8 cellular contexts compared by ENCODE assay signal in the genomic region with DNA sequence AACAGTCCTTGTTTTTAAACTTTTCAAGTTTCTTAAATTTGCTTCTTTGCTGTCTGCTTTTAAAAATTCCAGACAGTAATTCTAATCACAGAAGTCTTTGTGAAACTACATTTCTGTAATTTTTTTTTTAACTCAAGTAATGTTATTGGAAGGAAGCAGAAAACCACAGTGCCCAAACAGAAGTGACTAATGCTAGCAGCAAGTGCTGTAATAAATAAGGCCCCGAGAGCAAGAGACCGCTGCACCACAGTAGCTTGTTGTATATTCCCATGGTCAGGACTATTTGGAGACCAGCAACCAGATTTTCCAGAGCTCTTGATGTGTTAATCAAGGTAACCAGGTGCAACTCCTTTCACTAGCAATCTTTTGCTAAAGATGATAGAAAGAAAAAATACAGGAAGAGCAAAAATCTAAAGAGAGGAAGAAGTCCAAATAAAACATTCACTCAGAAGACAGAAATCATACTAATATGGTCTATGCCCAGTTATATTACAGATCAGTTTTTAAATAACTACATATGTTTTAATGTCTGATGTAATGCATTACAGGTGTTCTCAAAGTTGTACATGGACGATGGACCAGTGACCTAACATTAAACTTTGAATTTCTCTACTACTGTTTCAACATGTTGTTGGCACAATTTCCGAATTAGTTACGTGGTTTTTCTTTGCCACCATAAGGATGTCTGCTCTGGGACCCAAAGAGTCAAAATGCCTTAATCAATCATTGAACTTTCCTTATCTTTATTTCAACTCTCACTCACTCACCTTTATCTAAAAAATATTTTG. TPM values are rescaled to one million over a fixed set of nuclear protein-coding genes. Genes with fewer than 3 reads are reported as not detected.
DNase-seq lines count a peak whose midpoint lies in the region; ATAC-seq and TF ChIP-seq lines count a peak whose summit lies in the region.

No MANE protein-coding gene starts in this region.

- H3K4ac ChIP-seq in IMR-90 (ENCODE audit: low read depth, low read length) = peak overlapping the region; percentile 29; the same call in 1 of the 2 replicates

- H3K9me1 ChIP-seq in IMR-90 (ENCODE audit: insufficient read depth, low read length) = peaks cover 43% of the 10 kb centered on the region

- peaks cover 6% of the 10 kb centered on the region for H3K36me3 ChIP-seq in IMR-90 (ENCODE audit: control insufficient read depth, insufficient read depth, low read length)
- no peaks in the 10 kb centered on the region for H3K36me3 ChIP-seq in thoracic aorta

- H3K27ac ChIP-seq in IMR-90 (ENCODE audit: insufficient read depth, low read length) = no peak overlapping the region
- peak overlapping the region; percentile 63 to 67 for H3K27ac ChIP-seq in thoracic aorta

- in situ Hi-C loops in IMR-90 (cut with MboI; ENCODE audit: low sequenced_read_pairs) = no loop called here

- dilution Hi-C loops in IMR-90 (cut with HindIII; ENCODE audit: low sequenced_read_pairs, unreplicated experiment) = no loop called here

- peaks cover 84% of the 10 kb centered on the region for H4K20me1 ChIP-seq in IMR-90 (ENCODE audit: insufficient read depth, low read length)

- peak overlapping the region; percentile 35; the same call in 1 of the 2 replicates for H2BK20ac ChIP-seq in IMR-90 (ENCODE audit: low read depth, low read length)

- no peak overlapping the region for H3K9ac ChIP-seq in IMR-90 (ENCODE audit: low read depth, low read length)

- H2AK9ac ChIP-seq in IMR-90 (replicated peaks; ENCODE audit: low read depth, low read length, poor library complexity) = no peak overlapping the region

- H2BK15ac ChIP-seq in IMR-90 (ENCODE audit: low read depth, low read length) = no peak overlapping the region

- POLR2A ChIA-PET in IMR-90 (lab: Charles Lee; ENCODE audit: unreplicated experiment) = no interaction called here

- TF ChIP-seq RAD21 in IMR-90 (IDR thresholded peaks at IDR 0.05; ENCODE audit: low read length) = no peak

- no peak overlapping the region for H3K18ac ChIP-seq in IMR-90 (ENCODE audit: low read depth, low read length)

- H2BK120ac ChIP-seq in IMR-90 (ENCODE audit: low read depth, low read length) = no peak overlapping the region

- H3K4me2 ChIP-seq in IMR-90 (ENCODE audit: low read depth, low read length) = peak overlapping the region; percentile 74

- no peak overlapping the region for H3K56ac ChIP-seq in IMR-90 (ENCODE audit: extremely low read depth, insufficient read depth, low read length)

- H4K5ac ChIP-seq in IMR-90 (ENCODE audit: low read depth, low read length) = no peak overlapping the region

- H3K14ac ChIP-seq in IMR-90 (replicated peaks; ENCODE audit: low read depth, low read length) = no peak overlapping the region

- H3K4me1 ChIP-seq in IMR-90 (ENCODE audit: control insufficient read depth, insufficient read depth, low read length) (peaks cover 34% of the 10 kb centered on the region), thoracic aorta (ENCODE audit: control insufficient read depth in 1 of 2, low read depth in 2 of 2) (peaks cover 50 to 95% of the 10 kb centered on the region in 2 donors)

- no peak overlapping the region for H4K8ac ChIP-seq in IMR-90 (ENCODE audit: low read depth in 2 of 2, low read length in 2 of 2)

- peaks cover 44 to 83% of the 10 kb centered on the region in 2 experiments for H3K79me1 ChIP-seq in IMR-90 (ENCODE audit: low read depth in 1 of 2, low read length in 2 of 2)

- intact Hi-C loops in IMR-90 (cut with micrococcal nuclease) = no loop called here

- no peaks in the 10 kb centered on the region for H3K27me3 ChIP-seq in IMR-90 (ENCODE audit: control insufficient read depth, insufficient read depth, low read length)
- no peaks in the 10 kb centered on the region for H3K27me3 ChIP-seq in thoracic aorta (replicated peaks; ENCODE audit: insufficient read depth)

- no peak overlapping the region for H4K91ac ChIP-seq in IMR-90 (ENCODE audit: insufficient read depth, low read depth, low read length)

- 0 out of 2 replicates have a peak overlapping the region, but pooled peaks have one; percentile 39 for H3K23ac ChIP-seq in IMR-90 (ENCODE audit: low read depth, low read length)

- DNase-seq in AG08396 (ENCODE audit: low spot score) = peak; percentile 48
- peak; percentile 92 for DNase-seq in IMR-90
- peak; percentile 92 for DNase-seq in choroid plexus epithelial cell (ENCODE audit: low read depth)
- DNase-seq in thoracic aorta (ENCODE audit: low spot score) = no peak
- DNase-seq in GM20000 (ENCODE audit: low spot score) = no peak
- DNase-seq in GM10266 (ENCODE audit: extremely low spot score) = no peak

- CTCF ChIA-PET in IMR-90 (lab: Yijun Ruan, JAX) = interaction anchor here (0.5 to 1.2 kb wide), 2 partner anchors 46 to 125 kb away, joined by 4 to 5 read pairs; no protein-coding TSS in a partner anchor

- no peak overlapping the region for H2AK5ac ChIP-seq in IMR-90 (ENCODE audit: low read depth, low read length)

- H2BK5ac ChIP-seq in IMR-90 (ENCODE audit: low read depth, low read length, poor library complexity, severe bottlenecking) = peak overlapping the region; percentile 81

- no peak for TF ChIP-seq POLR2A in IMR-90 (IDR thresholded peaks at IDR 0.05; ENCODE audit: low read depth, low read length)

- H3K9me3 ChIP-seq in IMR-90 (ENCODE audit: control insufficient read depth, insufficient read depth, low read length) (no peaks in the 10 kb centered on the region), thoracic aorta (no peaks in the 10 kb centered on the region)

- WGBS in IMR-90 (ENCODE audit: extremely low coverage in 2 of 2, insufficient read length in 1 of 2), 2 experiments = 0% methylated on average over 2 of the region's 5 CpGs; no CpG with 5 or more reads in 1 of the 2 experiments

- no peak for TF ChIP-seq CTCF in IMR-90 (conservative IDR thresholded peaks at IDR 0.05; ENCODE audit: low read depth, low read length)
- no peak for TF ChIP-seq CTCF in choroid plexus epithelial cell (conservative IDR thresholded peaks at IDR 0.05; ENCODE audit: low read depth, low read length)
- TF ChIP-seq CTCF in thoracic aorta (IDR thresholded peaks at IDR 0.05) = no peak
- TF ChIP-seq CTCF in GM20000 (IDR thresholded peaks at IDR 0.05; ENCODE audit: extremely low read depth, missing control alignments) = no peak
- no peak for TF ChIP-seq CTCF in GM10266 (IDR thresholded peaks at IDR 0.05; ENCODE audit: control insufficient read depth, insufficient read depth, low read depth, missing control alignments)

- H3K4me3 ChIP-seq in IMR-90 (ENCODE audit: insufficient read depth, low read depth, low read length) (no peak overlapping the region), choroid plexus epithelial cell (ENCODE audit: low read depth, low read length) (no peak overlapping the region), thoracic aorta (no peak overlapping the region)

- ATAC-seq in GM19452 (IDR thresholded peaks at IDR 0.05; ENCODE audit: unreplicated experiment) (peak; percentile 63), IMR-90 (ENCODE audit: low read depth) (peak; percentile 76), thoracic aorta (ENCODE audit: insufficient number of reproducible peaks, low FRiP score, low read depth) (peak; percentile 66), HG03354 (IDR thresholded peaks at IDR 0.05; ENCODE audit: poor library complexity, severe bottlenecking, unreplicated experiment) (no peak)

- no peak overlapping the region for H2AFZ ChIP-seq in IMR-90 (replicated peaks; ENCODE audit: low read length, poor library complexity)

- BruUV-seq in IMR-90 (replicated peaks; lab: Mats Ljungman, UMichigan) = no TSS peak

TF ChIP-seq in IMR-90, 13 proteins besides CTCF, POLR2A, EP300 and RAD21:
- TF ChIP-seq MAFK (IDR thresholded peaks at IDR 0.05; ENCODE audit: low read depth, low read length) = no peak
- 0 out of 2 replicates have a peak, but pooled peaks have one; percentile 3 for TF ChIP-seq SMC3 (IDR thresholded peaks at IDR 0.05; ENCODE audit: low read depth, low read length)
- peak; percentile 73 for TF ChIP-seq CEBPB (IDR thresholded peaks at IDR 0.05; ENCODE audit: low read depth, low read length)
- TF ChIP-seq FOS (IDR thresholded peaks at IDR 0.05; ENCODE audit: low read depth, low read length) = no peak
- no peak for TF ChIP-seq CHD1 (IDR thresholded peaks at IDR 0.05; ENCODE audit: low read depth, low read length)
- no peak for TF ChIP-seq BHLHE40 (IDR thresholded peaks at IDR 0.05; ENCODE audit: low read depth, low read length)

RNA-seq across cellular contexts. Expression of gene WWTR1, which starts 36.4 kb away (rescaled TPM):
- total RNA-seq in IMR-90 (2012; rRNA removed) = 30.3 and 38.9 TPM in 2 replicates
- 65.3 and 66.9 TPM in 2 replicates for polyA plus RNA-seq in IMR-90 (2012; rRNA removed)
- 31.8 and 59.9 TPM in 2 replicates for polyA plus RNA-seq in IMR-90 (2012; cell fraction: cytosol; rRNA removed)
- polyA plus RNA-seq in IMR-90 (2012; cell fraction: nucleus; rRNA removed; ENCODE audit: low replicate concordance) = 53.5 and 83.5 TPM in 2 replicates
- total RNA-seq in thoracic aorta = 100 to 1,000 TPM; 135 to 243 TPM

Comparison
In these comparisons a context has a peak if more than half of its experiments do, and no peak if none do; other contexts are left out.
1. DNase-seq: peak in AG08396 (single experiment), IMR-90 (single experiment) and choroid plexus epithelial cell (single experiment); none in thoracic aorta (single experiment), GM20000 (single experiment) and GM10266 (single experiment).